ENCODE assay signal across 28 cellular contexts in genomic region chr3:62369476-62369743, GRCh38. TPM values are rescaled to one million over a fixed set of nuclear protein-coding genes. Genes with fewer than 3 reads are reported as not detected.
DNase-seq lines count a peak whose midpoint lies in the region; ATAC-seq and TF ChIP-seq lines count a peak whose summit lies in the region.
"Had no signal": no experiment of that assay in that cellular context is flagged by ENCODE, and none has a peak within 500 bp of the region (broad histone marks: within the 10 kb centered on the region; RNA-seq: fewer than 3 reads in every experiment).

No MANE protein-coding gene starts in this region.

- no peak for DNase-seq in right cardiac atrium
- no peak for DNase-seq in cardiac septum (ENCODE audit: low spot score)
- no peak for DNase-seq in neural crest cell (ENCODE audit: low read depth, low spot score)
- no peak for DNase-seq in type B pancreatic cell (ENCODE audit: extremely low spot score, unreplicated experiment)
- no peak for DNase-seq in chondrocyte (ENCODE audit: low spot score)
- no peak for DNase-seq in osteoblast (ENCODE audit: insufficient read length, low spot score, missing footprints)
- DNase-seq: activated naive CD4-positive, alpha-beta T cell treated with anti-CD3 and anti-CD28 coated beads, Interleukin-2, amount 10 ng/mL, durations not matched to agents 7 days and 5 days; CD4-positive, CD25-positive, alpha-beta regulatory T cell; central memory CD4-positive, alpha-beta T cell; DMS153; foreskin melanocyte; GF-D8; KBM-7; left cardiac atrium; NCI-H146; NCI-H2171; NCI-H526 treated with DMSO at 0.1 percent for 48 hours; posterior cingulate gyrus; stimulated activated CD4-positive, alpha-beta T cell treated with anti-CD3 and anti-CD28 coated beads, Interleukin-2, amount 100 ng/mL, for 24 hours; T1000 had no signal

- H3K4me1 ChIP-seq in right cardiac atrium (ENCODE audit: control insufficient read depth, insufficient read depth, low read length) (no peaks in the 10 kb centered on the region), ectodermal cell (ENCODE audit: control insufficient read depth, insufficient read depth, low read length) (peaks cover 43% of the 10 kb centered on the region), osteoblast (ENCODE audit: insufficient read depth, low read length) (no peaks in the 10 kb centered on the region)

- H3K27ac Mint-ChIP-seq in neural crest cell (ENCODE audit: unreplicated experiment) (no peak overlapping the region), type B pancreatic cell (no peak overlapping the region), chondrocyte (ENCODE audit: unreplicated experiment) (no peak overlapping the region)
- H3K27ac Mint-ChIP-seq: CD4-positive, CD25-positive, alpha-beta regulatory T cell; natural killer cell treated with Interleukin-12 subunit alpha and Interleukin-12 subunit beta and Interleukin-15 and Interleukin-18, amount 100 ng/mL, for 72 hours; stimulated activated effector memory CD8-positive, alpha-beta T cell treated with anti-CD3 and anti-CD28 coated beads, Interleukin-12 subunit alpha, Interleukin-12 subunit beta, amount 100 ng/mL, for 72 hours had no signal

- no peak for ATAC-seq in right cardiac atrium
- ATAC-seq in GM21367 (IDR thresholded peaks at IDR 0.05; ENCODE audit: unreplicated experiment): no peak
- ATAC-seq: natural killer cell treated with Interleukin-12 subunit alpha and Interleukin-12 subunit beta and Interleukin-15 and Interleukin-18, amount 100 ng/mL, for 72 hours; stimulated activated effector memory CD8-positive, alpha-beta T cell treated with anti-CD3 and anti-CD28 coated beads, Interleukin-12 subunit alpha, Interleukin-12 subunit beta, amount 100 ng/mL, for 72 hours had no signal

- H4K20me1 ChIP-seq in osteoblast (ENCODE audit: insufficient read depth, low read length): no peaks in the 10 kb centered on the region

- H3K36me3 Mint-ChIP-seq in neural crest cell (ENCODE audit: low read depth): no peaks in the 10 kb centered on the region
- no peaks in the 10 kb centered on the region for H3K36me3 Mint-ChIP-seq in type B pancreatic cell
- H3K36me3 Mint-ChIP-seq in chondrocyte (ENCODE audit: low read depth): no peaks in the 10 kb centered on the region
- H3K36me3 Mint-ChIP-seq: activated naive CD4-positive, alpha-beta T cell treated with anti-CD3 and anti-CD28 coated beads, Interleukin-2, amount 10 ng/mL, durations not matched to agents 7 days and 5 days; CD4-positive, CD25-positive, alpha-beta regulatory T cell; stimulated activated effector memory CD8-positive, alpha-beta T cell treated with anti-CD3 and anti-CD28 coated beads, Interleukin-12 subunit alpha, Interleukin-12 subunit beta, amount 100 ng/mL, for 72 hours had no signal

- no peaks in the 10 kb centered on the region for H3K27me3 ChIP-seq in right cardiac atrium (ENCODE audit: control insufficient read depth, insufficient read depth)
- H3K27me3 ChIP-seq in ectodermal cell (ENCODE audit: control insufficient read depth, insufficient read depth, low read length, poor library complexity, severe bottlenecking): peaks cover 100% of the 10 kb centered on the region
- peaks cover 98% of the 10 kb centered on the region for H3K27me3 ChIP-seq in osteoblast (ENCODE audit: insufficient read depth, low read length)

- H3K4me2 ChIP-seq in osteoblast (ENCODE audit: insufficient read depth, low read length): no peak overlapping the region

- H3K4me3 Mint-ChIP-seq in neural crest cell: peak overlapping the region; percentile 52
- peak overlapping the region; percentile 59 for H3K4me3 Mint-ChIP-seq in type B pancreatic cell
- no peak overlapping the region for H3K4me3 Mint-ChIP-seq in chondrocyte (ENCODE audit: unreplicated experiment)
- H3K4me3 Mint-ChIP-seq: activated naive CD4-positive, alpha-beta T cell treated with anti-CD3 and anti-CD28 coated beads, Interleukin-2, amount 10 ng/mL, durations not matched to agents 7 days and 5 days; CD4-positive, CD25-positive, alpha-beta regulatory T cell; natural killer cell treated with Interleukin-12 subunit alpha and Interleukin-12 subunit beta and Interleukin-15 and Interleukin-18, amount 100 ng/mL, for 72 hours; stimulated activated effector memory CD8-positive, alpha-beta T cell treated with anti-CD3 and anti-CD28 coated beads, Interleukin-12 subunit alpha, Interleukin-12 subunit beta, amount 100 ng/mL, for 72 hours had no signal

- H3K4me1 Mint-ChIP-seq in neural crest cell (peaks cover 46% of the 10 kb centered on the region), type B pancreatic cell (ENCODE audit: unreplicated experiment) (peaks cover 33% of the 10 kb centered on the region), chondrocyte (ENCODE audit: low read depth) (peaks cover 39% of the 10 kb centered on the region)
- H3K4me1 Mint-ChIP-seq: activated naive CD4-positive, alpha-beta T cell treated with anti-CD3 and anti-CD28 coated beads, Interleukin-2, amount 10 ng/mL, durations not matched to agents 7 days and 5 days had no signal

- H3K4me3 ChIP-seq in right cardiac atrium (ENCODE audit: low read length) (peak overlapping the region; percentile 28), ectodermal cell (ENCODE audit: insufficient read depth, low read depth, low read length) (peak overlapping the region; percentile 22), osteoblast (ENCODE audit: insufficient read depth, low read length) (no peak overlapping the region)
- H3K4me3 ChIP-seq: SK-N-MC, skin epidermis had no signal

- no peaks in the 10 kb centered on the region for H3K79me2 ChIP-seq in osteoblast (ENCODE audit: insufficient read depth, low read length)

- no peak for TF ChIP-seq CTCF in neural crest cell (conservative IDR thresholded peaks at IDR 0.05)
- no peak for TF ChIP-seq CTCF in type B pancreatic cell (conservative IDR thresholded peaks at IDR 0.05)
- TF ChIP-seq CTCF in chondrocyte (IDR thresholded peaks at IDR 0.05): no peak
- no peak for TF ChIP-seq CTCF in osteoblast (IDR thresholded peaks at IDR 0.05; ENCODE audit: extremely low read depth, low read depth, low read length)

- H3K36me3 ChIP-seq in ectodermal cell (ENCODE audit: control insufficient read depth, insufficient read depth, low read length) (no peaks in the 10 kb centered on the region), osteoblast (ENCODE audit: insufficient read depth, low read length) (no peaks in the 10 kb centered on the region)

- no peak overlapping the region for H2AFZ ChIP-seq in osteoblast (ENCODE audit: low read length)

- H3K27ac ChIP-seq in right cardiac atrium (ENCODE audit: low read length): no peak overlapping the region
- H3K27ac ChIP-seq in ectodermal cell (ENCODE audit: insufficient read depth, low read depth, low read length, poor library complexity, severe bottlenecking): no peak overlapping the region
- no peak overlapping the region for H3K27ac ChIP-seq in osteoblast (ENCODE audit: low read depth, low read length)
- H3K27ac ChIP-seq: RWPE1, SK-N-MC, skin epidermis had no signal

- no peaks in the 10 kb centered on the region for H3K9me3 ChIP-seq in right cardiac atrium (ENCODE audit: control insufficient read depth, low read length)
- no peaks in the 10 kb centered on the region for H3K9me3 ChIP-seq in ectodermal cell (ENCODE audit: control insufficient read depth, low read length)
- no peaks in the 10 kb centered on the region for H3K9me3 ChIP-seq in osteoblast (ENCODE audit: low read depth, low read length)

- H3K9me3 Mint-ChIP-seq in neural crest cell: no peaks in the 10 kb centered on the region
- H3K9me3 Mint-ChIP-seq in type B pancreatic cell: no peaks in the 10 kb centered on the region
- H3K9me3 Mint-ChIP-seq in chondrocyte (ENCODE audit: low read depth): no peaks in the 10 kb centered on the region
- H3K9me3 Mint-ChIP-seq: activated naive CD4-positive, alpha-beta T cell treated with anti-CD3 and anti-CD28 coated beads, Interleukin-2, amount 10 ng/mL, durations not matched to agents 7 days and 5 days; natural killer cell treated with Interleukin-12 subunit alpha and Interleukin-12 subunit beta and Interleukin-15 and Interleukin-18, amount 100 ng/mL, for 72 hours had no signal

- 5% methylated on average over 12 of the region's 12 CpGs for WGBS in right cardiac atrium
- WGBS in ectodermal cell, 2 experiments: 4% methylated on average over 12 of the region's 12 CpGs

- peaks cover 100% of the 10 kb centered on the region for H3K27me3 Mint-ChIP-seq in neural crest cell (ENCODE audit: low read depth)
- H3K27me3 Mint-ChIP-seq in type B pancreatic cell: peaks cover 99% of the 10 kb centered on the region
- H3K27me3 Mint-ChIP-seq in chondrocyte (ENCODE audit: low read depth): peaks cover 84% of the 10 kb centered on the region

- intact Hi-C loops in right cardiac atrium (cut with DNase I): no loop called here
- intact Hi-C loops in cardiac septum (cut with DNase I): no loop called here

RNA-seq across cellular contexts. Expression of gene FEZF2, which starts 3.9 kb away (rescaled TPM):
- not detected for total RNA-seq in right cardiac atrium
- polyA plus RNA-seq in right cardiac atrium: not detected
- not detected for total RNA-seq in cardiac septum
- polyA plus RNA-seq in ectodermal cell (2013, experiment 1 of 4): 6.0 TPM
- 17.7 TPM for polyA plus RNA-seq in ectodermal cell (2013, experiment 2 of 4)
- 7.0 TPM for polyA plus RNA-seq in ectodermal cell (2013, experiment 3 of 4)
- polyA plus RNA-seq in ectodermal cell (2013, experiment 4 of 4): 11.3 TPM
- total RNA-seq in neural crest cell: 0.18 and 0.28 TPM in 2 replicates
- 0.24 TPM in 1 of 2 replicates, not detected in the other for total RNA-seq in type B pancreatic cell (ENCODE audit: low replicate concordance)
- total RNA-seq in chondrocyte: not detected in 3 replicates
- not detected in 2 replicates for total RNA-seq in osteoblast
- total RNA-seq: activated CD8-positive, alpha-beta memory T cell treated with anti-CD3 and anti-CD28 coated beads for 36 hours; CD4-positive, CD25-positive, alpha-beta regulatory T cell; left cardiac atrium; natural killer cell treated with Interleukin-12 subunit alpha and Interleukin-12 subunit beta and Interleukin-15 and Interleukin-18, amount 100 ng/mL, for 72 hours had no signal
- polyA plus RNA-seq: CD4-positive, CD25-positive, alpha-beta regulatory T cell had no signal
